In the genomic region with DNA sequence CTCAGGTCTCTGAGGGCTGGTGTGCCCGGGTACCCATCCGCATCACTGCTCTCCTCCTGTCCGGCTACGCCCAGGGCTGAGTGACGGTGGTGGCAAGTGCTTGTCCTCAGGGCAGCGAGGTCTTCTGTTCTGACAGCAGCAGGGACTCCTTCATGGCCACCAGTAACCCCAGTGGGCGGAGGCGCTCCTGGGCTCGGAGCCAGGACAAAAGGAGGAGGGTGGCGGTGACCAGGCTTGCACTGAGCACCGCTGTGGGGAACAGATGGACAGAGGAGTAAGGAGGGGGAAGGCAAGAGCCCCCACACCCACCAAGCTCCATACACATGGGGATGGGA, we compare ENCODE assay signal across 16 cellular contexts. TPM values are rescaled to one million over a fixed set of nuclear protein-coding genes. Genes with fewer than 3 reads are reported as not detected.
DNase-seq lines count a peak whose midpoint lies in the region; ATAC-seq and TF ChIP-seq lines count a peak whose summit lies in the region.
"Had no signal": no experiment of that assay in that cellular context is flagged by ENCODE, and none has a peak within 500 bp of the region (broad histone marks: within the 10 kb centered on the region; RNA-seq: fewer than 3 reads in every experiment).

No MANE protein-coding gene starts in this region.

- no peaks in the 10 kb centered on the region for H3F3A ChIP-seq in MM.1S (ENCODE audit: insufficient read depth, low read length)

- H3K36me3 ChIP-seq in MM.1S (replicated peaks; ENCODE audit: insufficient read depth, low read length): peaks cover 8% of the 10 kb centered on the region
- H3K36me3 ChIP-seq: cardiac muscle cell had no signal

- peak in 1 of 2 donors; percentile 25 for ATAC-seq in natural killer cell treated with Interleukin-12 subunit alpha and Interleukin-12 subunit beta and Interleukin-15 and Interleukin-18, amount 100 ng/mL, for 72 hours
- ATAC-seq in activated CD4-positive, CD25-positive, alpha-beta regulatory T cell treated with anti-CD3 and anti-CD28 coated beads, Interleukin-2, amount 50 U/mL, for 24 hours: no peak
- ATAC-seq: PC-3; stimulated activated effector memory CD8-positive, alpha-beta T cell treated with anti-CD3 and anti-CD28 coated beads, Interleukin-12 subunit alpha, Interleukin-12 subunit beta, amount 100 ng/mL, for 72 hours had no signal

- no peak overlapping the region for H3K4me3 ChIP-seq in MM.1S (ENCODE audit: low read length)
- H3K4me3 ChIP-seq: cardiac muscle cell had no signal

- no peaks in the 10 kb centered on the region for H3K27me3 ChIP-seq in MM.1S (replicated peaks; ENCODE audit: insufficient read depth, low read length)
- H3K27me3 ChIP-seq: cardiac muscle cell had no signal

- no peak overlapping the region for H3K27ac ChIP-seq in MM.1S (ENCODE audit: low read length)
- H3K27ac ChIP-seq: cardiac muscle cell had no signal

- peaks cover 13 to 17% of the 10 kb centered on the region in 2 donors for H3K4me1 Mint-ChIP-seq in natural killer cell treated with Interleukin-12 subunit alpha and Interleukin-12 subunit beta and Interleukin-15 and Interleukin-18, amount 100 ng/mL, for 72 hours (ENCODE audit: low read depth in 2 of 2)

- no peak overlapping the region for H2AFZ ChIP-seq in MM.1S (ENCODE audit: low read length)

- H3K9me3 ChIP-seq in MM.1S (replicated peaks; ENCODE audit: insufficient read depth, low read length): no peaks in the 10 kb centered on the region

- H3K4me1 ChIP-seq in MM.1S (ENCODE audit: low read length): peaks cover 6% of the 10 kb centered on the region

- H3K9ac ChIP-seq in MM.1S (ENCODE audit: low read length): no peak overlapping the region

- H3K9me3 Mint-ChIP-seq in natural killer cell treated with Interleukin-12 subunit alpha and Interleukin-12 subunit beta and Interleukin-15 and Interleukin-18, amount 100 ng/mL, for 72 hours: no peaks in the 10 kb centered on the region
- H3K9me3 Mint-ChIP-seq: activated T-cell treated with anti-CD3 and anti-CD28 coated beads, Interleukin-2, amount 50 U/mL, for 72 hours; CD4-positive, alpha-beta T cell; nephron; stimulated activated effector memory CD8-positive, alpha-beta T cell treated with anti-CD3 and anti-CD28 coated beads, Interleukin-12 subunit alpha, Interleukin-12 subunit beta, amount 100 ng/mL, for 72 hours had no signal

- H3K4me3 Mint-ChIP-seq in natural killer cell treated with Interleukin-12 subunit alpha and Interleukin-12 subunit beta and Interleukin-15 and Interleukin-18, amount 100 ng/mL, for 72 hours: no peak overlapping the region
- H3K4me3 Mint-ChIP-seq: activated T-cell treated with anti-CD3 and anti-CD28 coated beads, Interleukin-2, amount 50 U/mL, for 72 hours; CD4-positive, alpha-beta T cell; nephron; stimulated activated effector memory CD8-positive, alpha-beta T cell treated with anti-CD3 and anti-CD28 coated beads, Interleukin-12 subunit alpha, Interleukin-12 subunit beta, amount 100 ng/mL, for 72 hours had no signal

- H3K27ac Mint-ChIP-seq in natural killer cell treated with Interleukin-12 subunit alpha and Interleukin-12 subunit beta and Interleukin-15 and Interleukin-18, amount 100 ng/mL, for 72 hours: no peak overlapping the region
- H3K27ac Mint-ChIP-seq: activated T-cell treated with anti-CD3 and anti-CD28 coated beads, Interleukin-2, amount 50 U/mL, for 72 hours; CD4-positive, alpha-beta T cell; nephron; stimulated activated effector memory CD8-positive, alpha-beta T cell treated with anti-CD3 and anti-CD28 coated beads, Interleukin-12 subunit alpha, Interleukin-12 subunit beta, amount 100 ng/mL, for 72 hours had no signal

- no peak for TF ChIP-seq EP300 in Ishikawa (IDR thresholded peaks at IDR 0.05; ENCODE audit: borderline replicate concordance)

- DNase-seq in CD1c-positive myeloid dendritic cell (ENCODE audit: extremely low spot score) (peak; percentile 17), epidermal melanocyte (ENCODE audit: insufficient read length, low spot score) (peak; percentile 2), NCI-H510A treated with DMSO at 0.1 percent for 48 hours (lab: John Stamatoyannopoulos, UW) (no peak), DMS79 (lab: John Stamatoyannopoulos, UW) (no peak), MM.1S (no peak)
- DNase-seq in natural killer cell treated with Interleukin-12 subunit alpha and Interleukin-12 subunit beta and Interleukin-15 and Interleukin-18, amount 100 ng/mL, for 72 hours (ENCODE audit: low spot score): peak; percentile 59
- DNase-seq: NCI-H1694 treated with DMSO at 0.1 percent for 48 hours, PC-3, T-helper 2 cell had no signal

- no peaks in the 10 kb centered on the region for H4K20me1 ChIP-seq in MM.1S (ENCODE audit: insufficient read depth, low read length)

- H3K9me2 ChIP-seq in MM.1S (replicated peaks; ENCODE audit: insufficient read depth, low read length): no peaks in the 10 kb centered on the region

- no peak overlapping the region for H3K4me2 ChIP-seq in MM.1S (ENCODE audit: low read depth, low read length)

- TF ChIP-seq RAD21 in Ishikawa (IDR thresholded peaks at IDR 0.05; ENCODE audit: low read depth): no peak

- H3K36me3 Mint-ChIP-seq in natural killer cell treated with Interleukin-12 subunit alpha and Interleukin-12 subunit beta and Interleukin-15 and Interleukin-18, amount 100 ng/mL, for 72 hours: no peaks in the 10 kb centered on the region

- no peaks in the 10 kb centered on the region for H3K27me3 Mint-ChIP-seq in natural killer cell treated with Interleukin-12 subunit alpha and Interleukin-12 subunit beta and Interleukin-15 and Interleukin-18, amount 100 ng/mL, for 72 hours
- H3K27me3 Mint-ChIP-seq: CD4-positive, alpha-beta T cell had no signal

- peaks cover 39% of the 10 kb centered on the region for H3K79me2 ChIP-seq in MM.1S (ENCODE audit: low read length)

- no peak for TF ChIP-seq CTCF in MM.1S (IDR thresholded peaks at IDR 0.05; ENCODE audit: low read length)

TF ChIP-seq in Ishikawa, 13 proteins besides CTCF, POLR2A, EP300 and RAD21:
- peak; percentile 52; the same call in 1 of the 2 replicates for TF ChIP-seq NFIC (IDR thresholded peaks at IDR 0.05)
- no peak for TF ChIP-seq FOXM1 (IDR thresholded peaks at IDR 0.05; ENCODE audit: borderline replicate concordance, low read depth)
- TF ChIP-seq, protein P1, sequence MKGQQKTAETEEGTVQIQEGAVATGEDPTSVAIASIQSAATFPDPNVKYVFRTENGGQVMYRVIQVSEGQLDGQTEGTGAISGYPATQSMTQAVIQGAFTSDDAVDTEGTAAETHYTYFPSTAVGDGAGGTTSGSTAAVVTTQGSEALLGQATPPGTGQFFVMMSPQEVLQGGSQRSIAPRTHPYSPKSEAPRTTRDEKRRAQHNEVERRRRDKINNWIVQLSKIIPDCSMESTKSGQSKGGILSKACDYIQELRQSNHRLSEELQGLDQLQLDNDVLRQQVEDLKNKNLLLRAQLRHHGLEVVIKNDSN (IDR thresholded peaks at IDR 0.05): no peak

RNA-seq across cellular contexts. Expression of a gene that starts 5.8 kb away (rescaled TPM):
- total RNA-seq in natural killer cell treated with Interleukin-12 subunit alpha and Interleukin-12 subunit beta and Interleukin-15 and Interleukin-18, amount 100 ng/mL, for 72 hours: 100 to 1,000 TPM in 1 of 2 donors, 10 to 100 TPM in 1; 45.2 to 110 TPM

RNA-seq across cellular contexts. Expression of a gene that starts 18.9 kb away (rescaled TPM):
- total RNA-seq in natural killer cell treated with Interleukin-12 subunit alpha and Interleukin-12 subunit beta and Interleukin-15 and Interleukin-18, amount 100 ng/mL, for 72 hours: 10 to 100 TPM; 31.2 to 42.2 TPM

RNA-seq across cellular contexts. Expression of a gene that starts 19.0 kb away (rescaled TPM):
- total RNA-seq in natural killer cell treated with Interleukin-12 subunit alpha and Interleukin-12 subunit beta and Interleukin-15 and Interleukin-18, amount 100 ng/mL, for 72 hours: 1,000 to 10,000 TPM; 1,268 to 1,635 TPM

RNA-seq across cellular contexts. Expression of a gene that starts 40.7 kb away (rescaled TPM):
- total RNA-seq in natural killer cell treated with Interleukin-12 subunit alpha and Interleukin-12 subunit beta and Interleukin-15 and Interleukin-18, amount 100 ng/mL, for 72 hours: 1 to 10 TPM; 1.5 to 4.4 TPM

Comparison
In these comparisons a context has a peak if more than half of its experiments do, and no peak if none do; other contexts are left out.
1. DNase-seq: peak in CD1c-positive myeloid dendritic cell (single experiment), epidermal melanocyte (single experiment) and natural killer cell treated with Interleukin-12 subunit alpha and Interleukin-12 subunit beta and Interleukin-15 and Interleukin-18, amount 100 ng/mL, for 72 hours (single experiment); none in NCI-H510A treated with DMSO at 0.1 percent for 48 hours (single experiment), DMS79 (single experiment) and MM.1S (single experiment).